In genomic region chr14:94128216-94128839, GRCh38 we compare ENCODE assay signal across 9 cellular contexts. TPM values are rescaled to one million over a fixed set of nuclear protein-coding genes. Genes with fewer than 3 reads are reported as not detected.
DNase-seq lines count a peak whose midpoint lies in the region; ATAC-seq and TF ChIP-seq lines count a peak whose summit lies in the region.
"Had no signal": no experiment of that assay in that cellular context is flagged by ENCODE, and none has a peak within 500 bp of the region (broad histone marks: within the 10 kb centered on the region; RNA-seq: fewer than 3 reads in every experiment).

No MANE protein-coding gene starts in this region.

- H3K36me3 ChIP-seq in right atrium auricular region (no peaks in the 10 kb centered on the region), lower lobe of right lung (peaks cover 8% of the 10 kb centered on the region), vagina (no peaks in the 10 kb centered on the region)
- H3K36me3 ChIP-seq: cardiac muscle cell had no signal

- no peak for ATAC-seq in Right ventricle myocardium inferior
- ATAC-seq in activated naive CD8-positive, alpha-beta T cell treated with anti-CD3 and anti-CD28 coated beads, Interleukin-2, amount 50 U/mL, for 24 hours = no peak
- ATAC-seq in lower lobe of right lung = no peak
- no peak for ATAC-seq in esophagus mucosa

- H3K27me3 Mint-ChIP-seq in activated naive CD8-positive, alpha-beta T cell treated with anti-CD3 and anti-CD28 coated beads, Interleukin-2, amount 50 U/mL, for 24 hours = no peaks in the 10 kb centered on the region

- H3K27ac ChIP-seq in right atrium auricular region (peak overlapping the region; percentile 78 to 89), lower lobe of right lung (no peak overlapping the region), vagina (peak overlapping the region; percentile 88)

- H3K4me3 Mint-ChIP-seq in activated naive CD8-positive, alpha-beta T cell treated with anti-CD3 and anti-CD28 coated beads, Interleukin-2, amount 50 U/mL, for 24 hours = peak overlapping the region; percentile 78

- TF ChIP-seq CTCF in right atrium auricular region (IDR thresholded peaks at IDR 0.05) (no peak), lower lobe of right lung (IDR thresholded peaks at IDR 0.05) (no peak), vagina (IDR thresholded peaks at IDR 0.05) (no peak)

- H3K4me3 ChIP-seq in right atrium auricular region = no peak overlapping the region
- peak overlapping the region; percentile 64 for H3K4me3 ChIP-seq in lower lobe of right lung
- H3K4me3 ChIP-seq in vagina = peak overlapping the region; percentile 43 to 72

- H3K4me1 Mint-ChIP-seq in activated naive CD8-positive, alpha-beta T cell treated with anti-CD3 and anti-CD28 coated beads, Interleukin-2, amount 50 U/mL, for 24 hours = peaks cover 19% of the 10 kb centered on the region

- H3K9me3 ChIP-seq in right atrium auricular region (no peaks in the 10 kb centered on the region), lower lobe of right lung (no peaks in the 10 kb centered on the region), vagina (no peaks in the 10 kb centered on the region)

- H3K9me3 Mint-ChIP-seq in activated naive CD8-positive, alpha-beta T cell treated with anti-CD3 and anti-CD28 coated beads, Interleukin-2, amount 50 U/mL, for 24 hours = no peaks in the 10 kb centered on the region

- intact Hi-C loops in Right ventricle myocardium inferior (cut with DNase I) = loop anchor here (2.0 kb wide), 1 partner anchor 48 kb away; the partner anchor contains the start of genes DDX24 and IFI27L1
- intact Hi-C loops in lower lobe of right lung (cut with DNase I) = no loop called here
- intact Hi-C loops in vagina (cut with DNase I) = no loop called here

- peak overlapping the region; percentile 70 for H3K27ac Mint-ChIP-seq in activated naive CD8-positive, alpha-beta T cell treated with anti-CD3 and anti-CD28 coated beads, Interleukin-2, amount 50 U/mL, for 24 hours

- H3K36me3 Mint-ChIP-seq in activated naive CD8-positive, alpha-beta T cell treated with anti-CD3 and anti-CD28 coated beads, Interleukin-2, amount 50 U/mL, for 24 hours (ENCODE audit: low read depth) = no peaks in the 10 kb centered on the region

- no peaks in the 10 kb centered on the region for H3K27me3 ChIP-seq in right atrium auricular region
- H3K27me3 ChIP-seq in lower lobe of right lung (ENCODE audit: low read depth) = no peaks in the 10 kb centered on the region
- no peaks in the 10 kb centered on the region for H3K27me3 ChIP-seq in vagina
- H3K27me3 ChIP-seq: cardiac muscle cell had no signal

- H3K4me1 ChIP-seq in right atrium auricular region (peaks cover 0 to 15% of the 10 kb centered on the region in 2 donors), lower lobe of right lung (peaks cover 8% of the 10 kb centered on the region), vagina (peaks cover 13% of the 10 kb centered on the region)

- DNase-seq in right atrium auricular region (ENCODE audit: low spot score) (peak; percentile 52), Right ventricle myocardium inferior (ENCODE audit: missing footprints) (no peak), lower lobe of right lung (no peak), vagina (ENCODE audit: extremely low spot score in 2 of 2) (peak in 1 of 2 donors; percentile 82), MV-4-11 (lab: John Stamatoyannopoulos, UW) (no peak), NCI-H510A (lab: John Stamatoyannopoulos, UW) (no peak)
- no peak for DNase-seq in activated naive CD8-positive, alpha-beta T cell treated with anti-CD3 and anti-CD28 coated beads, Interleukin-2, amount 50 U/mL, for 24 hours

- TF ChIP-seq POLR2A in vagina (IDR thresholded peaks at IDR 0.05) = no peak

RNA-seq across cellular contexts. Expression of gene IFI27L2, which starts 1.1 kb away (rescaled TPM):
- 10 to 100 TPM; 42.9 to 85.1 TPM for total RNA-seq in right atrium auricular region
- 52.4 TPM for total RNA-seq in Right ventricle myocardium inferior
- 49.7 TPM for total RNA-seq in lower lobe of right lung
- 171 TPM for total RNA-seq in vagina
- total RNA-seq in esophagus mucosa = 30.8 TPM

RNA-seq across cellular contexts. Expression of gene IFI27, which starts 17.8 kb away (rescaled TPM):
- 100 to 1,000 TPM; 140 to 229 TPM for total RNA-seq in right atrium auricular region
- total RNA-seq in Right ventricle myocardium inferior = 164 TPM
- total RNA-seq in lower lobe of right lung = 340 TPM
- total RNA-seq in vagina = 209 TPM
- 70.2 TPM for total RNA-seq in esophagus mucosa

RNA-seq across cellular contexts. Expression of gene PPP4R4, which starts 45.8 kb away (rescaled TPM):
- total RNA-seq in right atrium auricular region = under 1 TPM; 0.22 to 0.75 TPM
- 0.16 TPM for total RNA-seq in Right ventricle myocardium inferior
- 5.9 TPM for total RNA-seq in lower lobe of right lung
- total RNA-seq in vagina = 6.1 TPM
- total RNA-seq in esophagus mucosa = 0.04 TPM

RNA-seq across cellular contexts. Expression of gene IFI27L1, which starts 47.2 kb away (rescaled TPM):
- total RNA-seq in right atrium auricular region = 10 to 100 TPM; 13.8 to 21.1 TPM
- 10.7 TPM for total RNA-seq in Right ventricle myocardium inferior
- 10.9 TPM for total RNA-seq in lower lobe of right lung
- 18.9 TPM for total RNA-seq in vagina
- 18.1 TPM for total RNA-seq in esophagus mucosa

RNA-seq across cellular contexts. Expression of gene DDX24, which starts 47.3 kb away (rescaled TPM):
- 100 to 1,000 TPM; 166 to 178 TPM for total RNA-seq in right atrium auricular region
- 187 TPM for total RNA-seq in Right ventricle myocardium inferior
- total RNA-seq in lower lobe of right lung = 163 TPM
- total RNA-seq in vagina = 109 TPM
- 67.3 TPM for total RNA-seq in esophagus mucosa

Comparison
In these comparisons a context has a peak if more than half of its experiments do, and no peak if none do; other contexts are left out.
1. H3K4me3 ChIP-seq: peak in lower lobe of right lung (single experiment) and vagina (2 of 2); none in right atrium auricular region (0 of 2).